29 cellular contexts compared by ENCODE assay signal in the genomic region with DNA sequence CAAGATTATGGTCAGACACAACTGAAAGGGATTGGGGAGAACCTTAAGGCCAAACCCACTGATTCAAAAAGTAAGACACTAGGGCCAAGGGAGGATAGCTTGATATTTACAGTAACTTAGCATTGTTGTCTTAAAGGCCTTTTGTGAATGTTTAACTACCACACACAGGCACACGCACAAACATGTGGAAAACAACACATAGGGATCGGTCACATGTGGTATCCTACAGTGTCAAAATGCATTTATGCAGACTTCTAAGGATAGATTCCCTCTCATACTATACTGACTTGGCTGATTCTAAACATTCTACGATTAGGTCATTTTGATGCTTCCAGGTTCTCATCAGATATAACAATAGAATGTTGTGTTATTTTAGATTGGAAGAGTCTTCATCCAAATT.
DNase-seq lines count a peak whose midpoint lies in the region; ATAC-seq, FAIRE-seq and TF ChIP-seq lines count a peak whose summit lies in the region.
"Had no signal": no experiment of that assay in that cellular context is flagged by ENCODE, and none has a peak within 500 bp of the region (broad histone marks: within the 10 kb centered on the region; RNA-seq: fewer than 3 reads in every experiment).

No MANE protein-coding gene starts in this region.

- DNase-seq in HepG2 (ENCODE audit: low spot score) (no peak), right lobe of liver (no peak)
- DNase-seq: 8988T; ACHN; AML-193; BE2C; C1 segment of cervical spinal cord; Caco-2; Calu3; CD4-positive, alpha-beta memory T cell; CD4-positive, alpha-beta T cell; CD4-positive, CD25-positive, alpha-beta regulatory T cell; CD8-positive, alpha-beta memory T cell; CD8-positive, alpha-beta T cell; COR-L47; DMS 273 treated with DMSO at 0.1 percent for 48 hours; DMS153; DMS53; DMS79; DMS79 treated with DMSO at 0.1 percent for 48 hours; DND-41; EL had no signal

- H3K27me3 ChIP-seq in HepG2 (ENCODE audit: control insufficient read depth in 1 of 2, insufficient read depth in 2 of 2, low read length in 2 of 2) (no peaks in the 10 kb centered on the region), right lobe of liver (no peaks in the 10 kb centered on the region)
- H3K27me3 ChIP-seq: BE2C; BLaER1; BLaER1 treated with 17β-estradiol and CSF1 and Interleukin-3, amounts not matched to agents 10 nM and 100 nM had no signal

- H4K20me1 ChIP-seq in HepG2 (ENCODE audit: insufficient read depth, low read length) = no peaks in the 10 kb centered on the region
- H4K20me1 ChIP-seq: BLaER1; BLaER1 treated with 17β-estradiol and CSF1 and Interleukin-3, amounts not matched to agents 10 nM and 100 nM had no signal

- TF ChIP-seq EP300 in HepG2 (IDR thresholded peaks at IDR 0.05; ENCODE audit: low read depth in 2 of 2, low read length in 2 of 2) = no peak
- no peak for TF ChIP-seq EP300 in HepG2 (CRISPR knock-in tag; IDR thresholded peaks at IDR 0.05; ENCODE audit: borderline replicate concordance)

- no peak for TF ChIP-seq POLR2A in HepG2 (IDR thresholded peaks at IDR 0.05; ENCODE audit: insufficient read depth in 1 of 2, low read depth in 2 of 2, low read length in 2 of 2)
- TF ChIP-seq POLR2A in right lobe of liver (IDR thresholded peaks at IDR 0.05) = no peak

- H3K4me2 ChIP-seq in HepG2 (ENCODE audit: low read depth, low read length) = no peak overlapping the region
- H3K4me2 ChIP-seq: A549; BLaER1; BLaER1 treated with 17β-estradiol and CSF1 and Interleukin-3, amounts not matched to agents 10 nM and 100 nM had no signal

- WGBS in HepG2 (ENCODE audit: low lambda C conversion rate) = 4% methylated on average over 3 of the region's 3 CpGs
- 52% methylated on average over 3 of the region's 3 CpGs for WGBS in right lobe of liver (ENCODE audit: insufficient coverage, low coverage, low lambda C conversion rate, missing lambda C conversion rate)

- no TSS peak for BruUV-seq in HepG2 (replicated peaks; lab: Mats Ljungman, UMichigan)

- H3K4me3 ChIP-seq in HepG2 (replicated peaks in 1 of 3; ENCODE audit: insufficient read depth in 1 of 3, low read depth in 2 of 3, low read length in 3 of 3) = no peak overlapping the region
- no peak overlapping the region for H3K4me3 ChIP-seq in right lobe of liver
- H3K4me3 ChIP-seq: A549; BLaER1; BLaER1 treated with 17β-estradiol and CSF1 and Interleukin-3, amounts not matched to agents 10 nM and 100 nM had no signal

- no peak for TF ChIP-seq RAD21 in HepG2 (CRISPR knock-in tag; IDR thresholded peaks at IDR 0.05)

- no peaks in the 10 kb centered on the region for H3K79me2 ChIP-seq in HepG2 (ENCODE audit: insufficient read depth, low read length)

- no peak for FAIRE-seq in HepG2 (lab: Jason Lieb, UNC)
- FAIRE-seq: A204.1, A549, D721Med had no signal

- CTCF ChIA-PET in HepG2 (lab: Yijun Ruan, JAX; ENCODE audit: low intra/inter-chr PET ratio, low total read pairs) = no interaction called here

- H3K27ac ChIP-seq in HepG2 (ENCODE audit: extremely low read length, insufficient read depth, low read length) (no peak overlapping the region), right lobe of liver (no peak overlapping the region)
- H3K27ac ChIP-seq: 22Rv1; A549; BLaER1; BLaER1 treated with 17β-estradiol and CSF1 and Interleukin-3, amounts not matched to agents 10 nM and 100 nM; C4-2B had no signal

- TF ChIP-seq CTCF in HepG2 (CRISPR knock-in tag; IDR thresholded peaks at IDR 0.05) = no peak
- no peak for TF ChIP-seq CTCF in right lobe of liver (IDR thresholded peaks at IDR 0.05)

- peaks cover 83% of the 10 kb centered on the region for H3K9me3 ChIP-seq in HepG2 (ENCODE audit: low read length)
- no peaks in the 10 kb centered on the region for H3K9me3 ChIP-seq in right lobe of liver
- H3K9me3 ChIP-seq: BE2C; BLaER1; BLaER1 treated with 17β-estradiol and CSF1 and Interleukin-3, amounts not matched to agents 10 nM and 100 nM; Caco-2 had no signal

- POLR2A ChIA-PET in HepG2 (lab: Yijun Ruan, JAX) = no interaction called here

- intact Hi-C loops in HepG2 (cut with micrococcal nuclease; ENCODE audit: unreplicated experiment) (no loop called here), right lobe of liver (cut with DNase I) (no loop called here)

- H3K9ac ChIP-seq in HepG2 (ENCODE audit: insufficient read depth, low read depth, low read length) = no peak overlapping the region
- H3K9ac ChIP-seq: BLaER1; BLaER1 treated with 17β-estradiol and CSF1 and Interleukin-3, amounts not matched to agents 10 nM and 100 nM had no signal

- H3K36me3 ChIP-seq in HepG2 (replicated peaks in 1 of 2; ENCODE audit: control insufficient read depth in 1 of 2, insufficient read depth in 2 of 2, low read length in 2 of 2) = no peaks in the 10 kb centered on the region
- no peaks in the 10 kb centered on the region for H3K36me3 ChIP-seq in right lobe of liver
- H3K36me3 ChIP-seq: BE2C; BLaER1; BLaER1 treated with 17β-estradiol and CSF1 and Interleukin-3, amounts not matched to agents 10 nM and 100 nM had no signal

- no peak overlapping the region for H2AFZ ChIP-seq in HepG2 (ENCODE audit: low read length)

- H3K4me1 ChIP-seq in HepG2 (ENCODE audit: insufficient read depth, low read length) (no peaks in the 10 kb centered on the region), right lobe of liver (no peaks in the 10 kb centered on the region)
- H3K4me1 ChIP-seq: A549; BE2C; BLaER1; BLaER1 treated with 17β-estradiol and CSF1 and Interleukin-3, amounts not matched to agents 10 nM and 100 nM; Caco-2 had no signal

- in situ Hi-C loops in HepG2 (cut with HindIII; ENCODE audit: extremely low pct_ligation_motif_present, low pct_unique_long_range_greater_than_20kb) = no loop called here

- ATAC-seq in HepG2 = no peak
- no peak for ATAC-seq in right lobe of liver
- ATAC-seq: A549; CD8-positive, alpha-beta T cell had no signal

TF ChIP-seq in HepG2, 621 proteins besides CTCF, POLR2A, EP300 and RAD21:
- TF ChIP-seq, protein P1, sequence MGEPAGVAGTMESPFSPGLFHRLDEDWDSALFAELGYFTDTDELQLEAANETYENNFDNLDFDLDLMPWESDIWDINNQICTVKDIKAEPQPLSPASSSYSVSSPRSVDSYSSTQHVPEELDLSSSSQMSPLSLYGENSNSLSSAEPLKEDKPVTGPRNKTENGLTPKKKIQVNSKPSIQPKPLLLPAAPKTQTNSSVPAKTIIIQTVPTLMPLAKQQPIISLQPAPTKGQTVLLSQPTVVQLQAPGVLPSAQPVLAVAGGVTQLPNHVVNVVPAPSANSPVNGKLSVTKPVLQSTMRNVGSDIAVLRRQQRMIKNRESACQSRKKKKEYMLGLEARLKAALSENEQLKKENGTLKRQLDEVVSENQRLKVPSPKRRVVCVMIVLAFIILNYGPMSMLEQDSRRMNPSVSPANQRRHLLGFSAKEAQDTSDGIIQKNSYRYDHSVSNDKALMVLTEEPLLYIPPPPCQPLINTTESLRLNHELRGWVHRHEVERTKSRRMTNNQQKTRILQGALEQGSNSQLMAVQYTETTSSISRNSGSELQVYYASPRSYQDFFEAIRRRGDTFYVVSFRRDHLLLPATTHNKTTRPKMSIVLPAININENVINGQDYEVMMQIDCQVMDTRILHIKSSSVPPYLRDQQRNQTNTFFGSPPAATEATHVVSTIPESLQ (CRISPR knock-in tag; conservative IDR thresholded peaks at IDR 0.05) = no peak
- peak; percentile 91 for TF ChIP-seq MNT (IDR thresholded peaks at IDR 0.05)
